Comparison of ENCODE assay signal across 10 cellular contexts in the genomic region with DNA sequence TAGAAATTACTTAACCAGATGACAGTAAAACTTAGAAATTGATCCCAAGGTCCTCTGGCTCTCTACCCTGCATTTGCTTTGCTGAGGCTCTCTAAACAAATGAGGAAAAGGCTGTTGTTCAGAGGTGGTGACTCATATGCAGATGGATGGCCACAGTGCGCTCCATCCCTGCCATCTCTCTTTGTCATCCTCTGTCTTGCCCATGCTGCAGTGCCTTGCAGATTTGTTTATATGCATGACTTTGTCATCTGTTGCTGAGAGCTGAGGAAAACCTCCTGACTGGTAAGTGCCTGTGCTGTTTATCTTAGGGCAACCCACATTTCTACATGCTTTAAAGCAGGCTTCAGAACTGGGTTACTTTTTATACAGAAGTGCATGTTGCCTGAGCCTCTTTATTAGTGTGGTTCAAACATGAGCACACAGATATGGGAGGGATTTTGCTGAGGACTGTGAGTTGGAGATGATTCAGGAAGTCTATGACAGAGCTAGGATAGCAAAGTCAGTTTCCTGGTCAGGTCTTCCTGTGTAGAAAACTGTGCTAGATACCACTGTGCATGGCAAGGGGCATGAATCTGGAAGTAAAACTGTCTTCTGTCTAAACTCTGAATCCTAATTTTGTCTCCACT. TPM values are rescaled to one million over a fixed set of nuclear protein-coding genes. Genes with fewer than 3 reads are reported as not detected.
A peak's percentile ranks its signal among the peaks of the same experiment; 100 is the strongest.
DNase-seq lines count a peak whose midpoint lies in the region; ATAC-seq and TF ChIP-seq lines count a peak whose summit lies in the region.
"Had no signal": no experiment of that assay in that cellular context is flagged by ENCODE, and none has a peak within 500 bp of the region (broad histone marks: within the 10 kb centered on the region; RNA-seq: fewer than 3 reads in every experiment).

No MANE protein-coding gene starts in this region.

- peak; percentile 94 for ATAC-seq in activated T-helper 17 cell treated with anti-CD3 and anti-CD28 coated beads, Interleukin-2, amount 50 U/mL, for 72 hours (replicated peaks)
- no peak for ATAC-seq in GM19467 (IDR thresholded peaks at IDR 0.05; ENCODE audit: unreplicated experiment)
- ATAC-seq in GM18873 (IDR thresholded peaks at IDR 0.05; ENCODE audit: low FRiP score, unreplicated experiment): no peak

- 90% methylated on average over 1 of the region's 1 CpG for WGBS in hepatocyte (ENCODE audit: low lambda C conversion rate, missing lambda C conversion rate)
- WGBS in suprapubic skin: 18% methylated on average over 1 of the region's 1 CpG

- no peaks in the 10 kb centered on the region for H3K79me2 ChIP-seq in hepatocyte

- no peak for TF ChIP-seq CTCF in hepatocyte (IDR thresholded peaks at IDR 0.05; ENCODE audit: poor library complexity)
- no peak for TF ChIP-seq CTCF in suprapubic skin (IDR thresholded peaks at IDR 0.05)

- H3K4me1 ChIP-seq in hepatocyte (ENCODE audit: insufficient read depth) (peaks cover 11% of the 10 kb centered on the region), suprapubic skin (peaks cover 36% of the 10 kb centered on the region)
- H3K4me1 ChIP-seq in effector memory CD4-positive, alpha-beta T cell (ENCODE audit: control insufficient read depth, insufficient read depth, low read length, poor library complexity, severe bottlenecking): no peaks in the 10 kb centered on the region

- TF ChIP-seq POLR2A in suprapubic skin (IDR thresholded peaks at IDR 0.05): no peak

- peaks cover 4% of the 10 kb centered on the region for H4K20me1 ChIP-seq in hepatocyte (ENCODE audit: insufficient read depth, poor library complexity, severe bottlenecking)

- peaks cover 2% of the 10 kb centered on the region for H3K9me3 Mint-ChIP-seq in activated T-helper 17 cell treated with anti-CD3 and anti-CD28 coated beads, Interleukin-2, amount 50 U/mL, for 72 hours

- H3K4me3 Mint-ChIP-seq in activated T-helper 17 cell treated with anti-CD3 and anti-CD28 coated beads, Interleukin-2, amount 50 U/mL, for 72 hours: no peak overlapping the region

- no peak overlapping the region for H3K4me2 ChIP-seq in hepatocyte

- H3K9me2 ChIP-seq in hepatocyte (replicated peaks; ENCODE audit: insufficient read depth): no peaks in the 10 kb centered on the region

- H3K27ac ChIP-seq in hepatocyte (no peak overlapping the region), suprapubic skin (no peak overlapping the region)
- no peak overlapping the region for H3K27ac ChIP-seq in effector memory CD4-positive, alpha-beta T cell (ENCODE audit: insufficient read depth, low read length, poor library complexity, severe bottlenecking)

- no peak overlapping the region for H3K27ac Mint-ChIP-seq in activated T-helper 17 cell treated with anti-CD3 and anti-CD28 coated beads, Interleukin-2, amount 50 U/mL, for 72 hours
- H3K27ac Mint-ChIP-seq: IgD-negative memory B cell had no signal

- H3K27me3 Mint-ChIP-seq in activated T-helper 17 cell treated with anti-CD3 and anti-CD28 coated beads, Interleukin-2, amount 50 U/mL, for 72 hours: peaks cover 26% of the 10 kb centered on the region
- H3K27me3 Mint-ChIP-seq: IgD-negative memory B cell had no signal

- no peak overlapping the region for H3K4me3 ChIP-seq in hepatocyte
- H3K4me3 ChIP-seq in skeletal muscle cell (ENCODE audit: low read depth, low read length): no peak overlapping the region
- H3K4me3 ChIP-seq in suprapubic skin: no peak overlapping the region
- no peak overlapping the region for H3K4me3 ChIP-seq in effector memory CD4-positive, alpha-beta T cell (ENCODE audit: insufficient read depth, low read depth, low read length, poor library complexity, severe bottlenecking)

- H3K9me3 ChIP-seq in hepatocyte (ENCODE audit: low read depth) (no peaks in the 10 kb centered on the region), suprapubic skin (no peaks in the 10 kb centered on the region)
- H3K9me3 ChIP-seq in effector memory CD4-positive, alpha-beta T cell (ENCODE audit: control insufficient read depth, low read length): peaks cover 6% of the 10 kb centered on the region
- H3K9me3 ChIP-seq: gastrocnemius medialis had no signal

- no peak for TF ChIP-seq EP300 in suprapubic skin (IDR thresholded peaks at IDR 0.05)

- peaks cover 37% of the 10 kb centered on the region for H3K27me3 ChIP-seq in hepatocyte
- peaks cover 4% of the 10 kb centered on the region for H3K27me3 ChIP-seq in suprapubic skin
- H3K27me3 ChIP-seq in effector memory CD4-positive, alpha-beta T cell (replicated peaks; ENCODE audit: control insufficient read depth, insufficient read depth, low read length, poor library complexity, severe bottlenecking): no peaks in the 10 kb centered on the region

- peaks cover 8% of the 10 kb centered on the region for H3K36me3 Mint-ChIP-seq in activated T-helper 17 cell treated with anti-CD3 and anti-CD28 coated beads, Interleukin-2, amount 50 U/mL, for 72 hours (ENCODE audit: low read depth)

- no peaks in the 10 kb centered on the region for H3K36me3 ChIP-seq in hepatocyte (replicated peaks; ENCODE audit: insufficient read depth, low read depth)
- no peaks in the 10 kb centered on the region for H3K36me3 ChIP-seq in suprapubic skin
- H3K36me3 ChIP-seq in effector memory CD4-positive, alpha-beta T cell (ENCODE audit: control insufficient read depth, insufficient read depth, low read length): no peaks in the 10 kb centered on the region
- H3K36me3 ChIP-seq: gastrocnemius medialis had no signal

- peak; percentile 81 for DNase-seq in GM04504 (ENCODE audit: low read depth)
- DNase-seq in hepatocyte (ENCODE audit: low spot score): peak; percentile 26
- DNase-seq in skeletal muscle cell (ENCODE audit: low read depth): peak; percentile 73
- DNase-seq in suprapubic skin (ENCODE audit: low spot score in 2 of 2): no peak
- DNase-seq in effector memory CD4-positive, alpha-beta T cell: no peak
- DNase-seq: gastrocnemius medialis had no signal

- H2AFZ ChIP-seq in hepatocyte: no peak overlapping the region

- H3K4me1 Mint-ChIP-seq in activated T-helper 17 cell treated with anti-CD3 and anti-CD28 coated beads, Interleukin-2, amount 50 U/mL, for 72 hours: no peaks in the 10 kb centered on the region

RNA-seq across cellular contexts. Expression of a gene that starts 57.4 kb away (rescaled TPM):
- total RNA-seq in activated T-helper 17 cell treated with anti-CD3 and anti-CD28 coated beads, Interleukin-2, amount 50 U/mL, for 72 hours: 10 to 100 TPM in 1 of 2 donors, 1 to 10 TPM in 1; 7.6 to 26.2 TPM
- total RNA-seq in hepatocyte: 23.6 and 25.6 TPM in 2 replicates
- 20.3 and 24.7 TPM in 2 replicates for polyA plus RNA-seq in hepatocyte
- 10 to 100 TPM; 10.9 to 14.7 (median 12.1) TPM for total RNA-seq in suprapubic skin

Comparison
In these comparisons a context has a peak if more than half of its experiments do, and no peak if none do; other contexts are left out.
1. DNase-seq: peak in GM04504 (single experiment), hepatocyte (single experiment) and skeletal muscle cell (single experiment); none in suprapubic skin (0 of 2) and effector memory CD4-positive, alpha-beta T cell (0 of 3).